8 cellular contexts compared by ENCODE assay signal in the genomic region with DNA sequence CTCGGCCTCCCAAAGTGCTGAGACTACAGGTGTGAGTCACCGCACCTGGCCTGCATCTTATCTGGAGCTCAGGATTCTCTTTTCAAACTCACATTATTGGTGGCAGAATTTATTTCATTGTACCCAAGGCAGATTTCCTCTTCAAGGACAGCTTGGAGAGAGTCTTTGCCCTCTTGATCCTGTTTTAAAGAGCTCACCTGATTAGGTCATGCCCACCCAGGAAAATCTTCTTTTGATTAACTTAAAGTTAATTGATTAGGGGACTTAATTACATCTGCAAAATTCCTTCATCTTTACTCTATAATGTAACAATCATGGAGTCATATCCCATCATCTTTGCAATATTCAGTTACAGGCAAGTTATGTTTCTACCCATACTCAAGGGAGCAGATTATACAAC.
"Had no signal": no experiment of that assay in that cellular context is flagged by ENCODE, and none has a peak within 500 bp of the region (broad histone marks: within the 10 kb centered on the region; RNA-seq: fewer than 3 reads in every experiment).

No MANE protein-coding gene starts in this region.

- ATAC-seq: GM12878 had no signal

- H3K4me3 ChIP-seq: GM12878 had no signal

- FAIRE-seq: G401.6, GM12878, GM12891, GM12892, GM18507, GM19239 had no signal

- DNase-seq: GDM1, GF-D8 had no signal
